Comparison of ENCODE assay signal across 10 cellular contexts in genomic region chr11:2511421-2512369, GRCh38.
DNase-seq lines count a peak whose midpoint lies in the region; ATAC-seq and TF ChIP-seq lines count a peak whose summit lies in the region.
"Had no signal": no experiment of that assay in that cellular context is flagged by ENCODE, and none has a peak within 500 bp of the region (broad histone marks: within the 10 kb centered on the region; RNA-seq: fewer than 3 reads in every experiment).

No MANE protein-coding gene starts in this region.

- DNase-seq in activated T-cell treated with anti-CD3 and anti-CD28 coated beads, Interleukin-2, amount 50 U/mL, for 24 hours = peak; percentile 20
- DNase-seq in activated T-cell treated with anti-CD3 and anti-CD28 coated beads, Interleukin-2, amount 50 U/mL, for 48 hours = no peak
- DNase-seq in ecto neural progenitor cell (ENCODE audit: low spot score) = peak; percentile 36
- peak; percentile 87 for DNase-seq in mesenteric fat pad (ENCODE audit: low spot score)
- peak; percentile 26 to 65 for DNase-seq in upper lobe of left lung
- no peak for DNase-seq in NCI-H748 treated with DMSO at 0.1 percent for 48 hours (lab: John Stamatoyannopoulos, UW)
- DNase-seq in vagina (ENCODE audit: extremely low spot score in 2 of 2) = no peak
- DNase-seq: NCI-H526 had no signal

- H3K36me3 ChIP-seq in upper lobe of left lung (no peaks in the 10 kb centered on the region), vagina (no peaks in the 10 kb centered on the region)

- no peaks in the 10 kb centered on the region for H3K9me3 Mint-ChIP-seq in activated T-cell treated with anti-CD3 and anti-CD28 coated beads, Interleukin-2, amount 50 U/mL, for 24 hours

- H3K9me3 ChIP-seq in upper lobe of left lung (no peaks in the 10 kb centered on the region), vagina (no peaks in the 10 kb centered on the region)

- ATAC-seq in upper lobe of left lung (ENCODE audit: low FRiP score in 2 of 2) (peak in 1 of 2 donors; percentile 52), HG03378 (IDR thresholded peaks at IDR 0.05; ENCODE audit: unreplicated experiment) (no peak)

- no peak overlapping the region for H3K27ac Mint-ChIP-seq in activated T-cell treated with anti-CD3 and anti-CD28 coated beads, Interleukin-2, amount 50 U/mL, for 24 hours

- 68 to 75% methylated on average over 19 to 27 of the region's 27 CpGs for WGBS in upper lobe of left lung, 2 donors

- TF ChIP-seq POLR2A in upper lobe of left lung (IDR thresholded peaks at IDR 0.05) (no peak), vagina (IDR thresholded peaks at IDR 0.05) (no peak)

- H3K4me1 ChIP-seq in upper lobe of left lung (peaks cover 15 to 37% (median 22%) of the 10 kb centered on the region in 4 donors), vagina (no peaks in the 10 kb centered on the region)
- H3K4me1 ChIP-seq: parathyroid adenoma had no signal

- peak overlapping the region in 3 of 4 donors; percentile 34 to 52 (median 46) for H3K27ac ChIP-seq in upper lobe of left lung
- H3K27ac ChIP-seq in vagina = no peak overlapping the region
- H3K27ac ChIP-seq: parathyroid adenoma had no signal

- no peaks in the 10 kb centered on the region for H3K27me3 ChIP-seq in upper lobe of left lung
- no peaks in the 10 kb centered on the region for H3K27me3 ChIP-seq in vagina

- TF ChIP-seq CTCF in upper lobe of left lung (IDR thresholded peaks at IDR 0.05) = no peak
- no peak for TF ChIP-seq CTCF in vagina (IDR thresholded peaks at IDR 0.05)

- peaks cover 6% of the 10 kb centered on the region for H3K4me1 Mint-ChIP-seq in activated T-cell treated with anti-CD3 and anti-CD28 coated beads, Interleukin-2, amount 50 U/mL, for 24 hours (ENCODE audit: low read depth)

- no peaks in the 10 kb centered on the region for H3K36me3 Mint-ChIP-seq in activated T-cell treated with anti-CD3 and anti-CD28 coated beads, Interleukin-2, amount 50 U/mL, for 24 hours (ENCODE audit: low read depth)

- H3K27me3 Mint-ChIP-seq in activated T-cell treated with anti-CD3 and anti-CD28 coated beads, Interleukin-2, amount 50 U/mL, for 24 hours = no peaks in the 10 kb centered on the region

- intact Hi-C loops in vagina (cut with DNase I) = no loop called here

- H3K4me3 ChIP-seq in upper lobe of left lung = no peak overlapping the region
- no peak overlapping the region for H3K4me3 ChIP-seq in vagina

- TF ChIP-seq EP300 in upper lobe of left lung (IDR thresholded peaks at IDR 0.05) = no peak

- no peak overlapping the region for H3K4me3 Mint-ChIP-seq in activated T-cell treated with anti-CD3 and anti-CD28 coated beads, Interleukin-2, amount 50 U/mL, for 24 hours

Comparison
In these comparisons a context has a peak if more than half of its experiments do, and no peak if none do; other contexts are left out.
1. DNase-seq: peak in activated T-cell treated with anti-CD3 and anti-CD28 coated beads, Interleukin-2, amount 50 U/mL, for 24 hours (single experiment), ecto neural progenitor cell (single experiment), mesenteric fat pad (single experiment) and upper lobe of left lung (2 of 2); none in activated T-cell treated with anti-CD3 and anti-CD28 coated beads, Interleukin-2, amount 50 U/mL, for 48 hours (0 of 2), NCI-H748 treated with DMSO at 0.1 percent for 48 hours (single experiment) and vagina (0 of 2).